ENCODE assay signal across 28 cellular contexts in genomic region chr3:58256511-58256910, GRCh38. TPM values are rescaled to one million over a fixed set of nuclear protein-coding genes. Genes with fewer than 3 reads are reported as not detected.
"Had no signal": no experiment of that assay in that cellular context is flagged by ENCODE, and none has a peak within 500 bp of the region (broad histone marks: within the 10 kb centered on the region; RNA-seq: fewer than 3 reads in every experiment).

No MANE protein-coding gene starts in this region.

- ATAC-seq: left colon; left lung; lower lobe of right lung; naive thymus-derived CD8-positive, alpha-beta T cell; pancreas; right cardiac atrium; sciatic nerve; stimulated activated effector memory CD8-positive, alpha-beta T cell treated with anti-CD3 and anti-CD28 coated beads, Interleukin-12 subunit alpha, Interleukin-12 subunit beta, amount 100 ng/mL, for 72 hours; stimulated activated naive CD8-positive, alpha-beta T cell treated with anti-CD3 and anti-CD28 coated beads, Interleukin-15, amount 100 ng/mL, for 72 hours had no signal

- H3K9me3 ChIP-seq: left lung, lower lobe of right lung, pancreas, prostate gland, spleen, tibial nerve, vagina had no signal

- H3K27ac ChIP-seq: left lung, lower lobe of right lung, pancreas, prostate gland, tibial nerve, vagina had no signal

- H3K4me3 ChIP-seq: left lung, lower lobe of right lung, pancreas, prostate gland, spleen, tibial nerve, vagina had no signal

- H3K27ac Mint-ChIP-seq: nephron; stimulated activated effector memory CD8-positive, alpha-beta T cell treated with anti-CD3 and anti-CD28 coated beads, Interleukin-12 subunit alpha, Interleukin-12 subunit beta, amount 100 ng/mL, for 72 hours; type B pancreatic cell had no signal

- H3K36me3 ChIP-seq: pancreas, prostate gland had no signal

- H3K4me3 Mint-ChIP-seq: naive thymus-derived CD8-positive, alpha-beta T cell; nephron; neural crest cell; stimulated activated effector memory CD8-positive, alpha-beta T cell treated with anti-CD3 and anti-CD28 coated beads, Interleukin-12 subunit alpha, Interleukin-12 subunit beta, amount 100 ng/mL, for 72 hours; stimulated activated naive CD8-positive, alpha-beta T cell treated with anti-CD3 and anti-CD28 coated beads, Interleukin-15, amount 100 ng/mL, for 72 hours; type B pancreatic cell had no signal

- H3K27me3 ChIP-seq: left lung, pancreas, spleen, tibial nerve, vagina had no signal

- H3K9me3 Mint-ChIP-seq: naive thymus-derived CD8-positive, alpha-beta T cell; nephron; neural crest cell; stimulated activated effector memory CD8-positive, alpha-beta T cell treated with anti-CD3 and anti-CD28 coated beads, Interleukin-12 subunit alpha, Interleukin-12 subunit beta, amount 100 ng/mL, for 72 hours; stimulated activated naive CD8-positive, alpha-beta T cell treated with anti-CD3 and anti-CD28 coated beads, Interleukin-15, amount 100 ng/mL, for 72 hours; type B pancreatic cell had no signal

- DNase-seq: hippocampal formation; kidney glomerular epithelial cell; left colon; left lung; lower lobe of right lung; mammary epithelial cell; mesenchymal stem cell; naive thymus-derived CD8-positive, alpha-beta T cell; nucleus accumbens; pancreas; posterior cingulate gyrus; retina; right cardiac atrium; small intestine; spleen; stimulated activated CD4-positive, alpha-beta T cell treated with anti-CD3 and anti-CD28 coated beads, Interleukin-4, amount 100 ng/mL, for 24 hours; stimulated activated naive CD4-positive, alpha-beta T cell treated with Interleukin-2 at 50 U/mL for 16 hours; stimulated activated naive CD8-positive, alpha-beta T cell treated with anti-CD3 and anti-CD28 coated beads, Interleukin-15, amount 100 ng/mL, for 72 hours; substantia nigra had no signal

- H3K4me1 ChIP-seq: left lung, lower lobe of right lung, pancreas had no signal

- H3K27me3 Mint-ChIP-seq: naive thymus-derived CD8-positive, alpha-beta T cell; stimulated activated naive CD8-positive, alpha-beta T cell treated with anti-CD3 and anti-CD28 coated beads, Interleukin-15, amount 100 ng/mL, for 72 hours; type B pancreatic cell had no signal

RNA-seq across cellular contexts. Expression of gene DNASE1L3, which starts 45.7 kb away (rescaled TPM):
- total RNA-seq: mammary epithelial cell, neural crest cell, osteoblast had no signal
- polyA plus RNA-seq: mammary epithelial cell; naive thymus-derived CD8-positive, alpha-beta T cell had no signal
